Comparison of ENCODE assay signal across 16 cellular contexts in the genomic region with DNA sequence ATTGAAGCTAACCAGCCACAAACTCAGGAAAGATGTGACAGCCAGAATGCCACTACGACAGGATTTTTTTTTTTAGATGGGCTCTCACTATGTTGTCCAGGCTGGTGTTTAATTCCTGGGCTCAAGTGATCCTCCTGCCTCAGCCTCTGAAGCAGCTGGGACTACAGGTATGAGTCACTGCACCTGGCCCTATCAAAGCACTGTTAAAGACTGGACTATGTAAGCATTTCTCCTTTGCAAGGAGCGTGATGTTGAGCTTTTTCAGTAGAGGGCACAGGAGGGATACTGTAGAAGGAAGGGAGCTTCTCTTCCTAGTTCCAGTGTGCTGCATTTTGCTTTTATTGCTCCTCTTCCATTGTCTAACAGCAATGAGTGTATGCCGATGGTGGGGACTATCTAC. TPM values are rescaled to one million over a fixed set of nuclear protein-coding genes. Genes with fewer than 3 reads are reported as not detected.
A peak's percentile ranks its signal among the peaks of the same experiment; 100 is the strongest.
DNase-seq lines count a peak whose midpoint lies in the region; ATAC-seq, FAIRE-seq and TF ChIP-seq lines count a peak whose summit lies in the region.
"Had no signal": no experiment of that assay in that cellular context is flagged by ENCODE, and none has a peak within 500 bp of the region (broad histone marks: within the 10 kb centered on the region; RNA-seq: fewer than 3 reads in every experiment).

No MANE protein-coding gene starts in this region.

- TF ChIP-seq CTCF in Calu3 (IDR thresholded peaks at IDR 0.05; ENCODE audit: unreplicated experiment) (no peak), PC-9 (conservative IDR thresholded peaks at IDR 0.05) (no peak)

- CTCF ChIA-PET in Calu3 (lab: Charles Lee), result interaction anchor here (0.6 to 1.2 kb wide), 3 partner anchors 11 to 89 kb away, joined by 3 to 4 read pairs (median 3); a partner anchor contains a TSS
- CTCF ChIA-PET in PC-9 (lab: Charles Lee), result interaction anchor here (0.6 kb wide), 1 partner anchor 15 kb away, joined by 5 read pairs; no protein-coding TSS in a partner anchor
- CTCF ChIA-PET in activated CD4-positive, alpha-beta T cell treated with anti-CD3 and anti-CD28 coated beads, Interleukin-2, amount 10 ng/mL, durations not matched to agents 7 days and 5 days (lab: Charles Lee), result interaction anchor here (0.5 to 1.7 kb wide), 4 partner anchors 13 to 155 kb away, joined by 3 to 4 read pairs (median 3); no protein-coding TSS in a partner anchor

- intact Hi-C loops in Calu3 (cut with micrococcal nuclease; ENCODE audit: unreplicated experiment), result no loop called here
- intact Hi-C loops in PC-9 (cut with micrococcal nuclease; ENCODE audit: unreplicated experiment), result no loop called here

- H3K27me3 Mint-ChIP-seq in Calu3 (ENCODE audit: unreplicated experiment), result peaks cover 46% of the 10 kb centered on the region
- peaks cover 0 to 6% (median 0%) of the 10 kb centered on the region in 5 donors for H3K27me3 Mint-ChIP-seq in naive thymus-derived CD8-positive, alpha-beta T cell
- H3K27me3 Mint-ChIP-seq in activated CD4-positive, alpha-beta T cell treated with anti-CD3 and anti-CD28 coated beads, Interleukin-2, amount 10 ng/mL, durations not matched to agents 7 days and 5 days, result peaks cover 10% of the 10 kb centered on the region
- H3K27me3 Mint-ChIP-seq: CD4-positive, alpha-beta T cell had no signal

- no peak overlapping the region for H3K4me3 ChIP-seq in PC-9
- H3K4me3 ChIP-seq: HAP-1, lung, skin epidermis had no signal

- H3K79me2 ChIP-seq in PC-9 (ENCODE audit: low read depth), result no peaks in the 10 kb centered on the region

- no peak overlapping the region for H3K27ac Mint-ChIP-seq in Calu3 (ENCODE audit: unreplicated experiment)
- H3K27ac Mint-ChIP-seq in naive thymus-derived CD8-positive, alpha-beta T cell, result peak overlapping the region in 1 of 10 donors; percentile 13
- no peak overlapping the region for H3K27ac Mint-ChIP-seq in activated CD4-positive, alpha-beta T cell treated with anti-CD3 and anti-CD28 coated beads, Interleukin-2, amount 10 ng/mL, durations not matched to agents 7 days and 5 days
- H3K27ac Mint-ChIP-seq: CD4-positive, alpha-beta T cell had no signal

- no peaks in the 10 kb centered on the region for H3K9me3 ChIP-seq in PC-9 (ENCODE audit: insufficient read depth, low read depth)
- H3K9me3 ChIP-seq: HAP-1 had no signal

- H4K20me1 ChIP-seq in PC-9 (ENCODE audit: insufficient read depth), result no peaks in the 10 kb centered on the region

- POLR2A ChIA-PET in PC-9 (lab: Charles Lee; ENCODE audit: unreplicated experiment), result no interaction called here
- POLR2A ChIA-PET in naive thymus-derived CD8-positive, alpha-beta T cell (lab: Charles Lee), result no interaction called here
- POLR2A ChIA-PET in activated CD4-positive, alpha-beta T cell treated with anti-CD3 and anti-CD28 coated beads, Interleukin-2, amount 10 ng/mL, durations not matched to agents 7 days and 5 days (lab: Charles Lee), result no interaction called here

- no peaks in the 10 kb centered on the region for H3K4me1 Mint-ChIP-seq in Calu3 (ENCODE audit: low read depth, unreplicated experiment)
- H3K4me1 Mint-ChIP-seq in naive thymus-derived CD8-positive, alpha-beta T cell, result peaks cover 0 to 1% (median 0%) of the 10 kb centered on the region in 4 donors
- H3K4me1 Mint-ChIP-seq in activated CD4-positive, alpha-beta T cell treated with anti-CD3 and anti-CD28 coated beads, Interleukin-2, amount 10 ng/mL, durations not matched to agents 7 days and 5 days, result peaks cover 2% of the 10 kb centered on the region

- no peaks in the 10 kb centered on the region for H3F3A ChIP-seq in PC-9 (ENCODE audit: insufficient read depth, low read depth)

- DNase-seq in Calu3, result peak; percentile 30
- DNase-seq in H4 (ENCODE audit: low spot score), result peak; percentile 20
- DNase-seq in PC-9, result peak; percentile 5 to 41
- no peak for DNase-seq in naive thymus-derived CD8-positive, alpha-beta T cell
- no peak for DNase-seq in activated CD4-positive, alpha-beta T cell treated with anti-CD3 and anti-CD28 coated beads, Interleukin-2, amount 10 ng/mL, durations not matched to agents 7 days and 5 days
- no peak for DNase-seq in HTR-8/SVneo (ENCODE audit: insufficient read length, low spot score)
- no peak for DNase-seq in activated T-cell treated with anti-CD3 and anti-CD28 coated beads for 4 hours
- DNase-seq: CD4-positive, alpha-beta T cell; NCI-H446 treated with DMSO at 0.1 percent for 48 hours; occipital lobe; Right ventricle myocardium superior; substantia nigra had no signal

- H3K27me3 ChIP-seq in PC-9 (ENCODE audit: insufficient read depth, low read depth), result 0 out of 2 replicates have a peak, but pooled peaks cover 4% of the 10 kb centered on the region

- no peak for FAIRE-seq in HTR-8/SVneo (lab: Jason Lieb, UNC)

- no peak overlapping the region for H3K4me2 ChIP-seq in PC-9

- H3K27ac ChIP-seq in PC-9, result no peak overlapping the region
- H3K27ac ChIP-seq: skin epidermis had no signal

- no peak overlapping the region for H2AFZ ChIP-seq in PC-9

- H3K36me3 ChIP-seq in PC-9 (ENCODE audit: low read depth), result no peaks in the 10 kb centered on the region
- H3K36me3 ChIP-seq: HAP-1 had no signal

- no peaks in the 10 kb centered on the region for H3K4me1 ChIP-seq in PC-9 (replicated peaks; ENCODE audit: insufficient read depth)
- H3K4me1 ChIP-seq: HAP-1 had no signal

- no peak overlapping the region for H3K4me3 Mint-ChIP-seq in Calu3 (ENCODE audit: low read depth, unreplicated experiment)
- H3K4me3 Mint-ChIP-seq in naive thymus-derived CD8-positive, alpha-beta T cell, result no peak overlapping the region
- H3K4me3 Mint-ChIP-seq in activated CD4-positive, alpha-beta T cell treated with anti-CD3 and anti-CD28 coated beads, Interleukin-2, amount 10 ng/mL, durations not matched to agents 7 days and 5 days, result no peak overlapping the region
- H3K4me3 Mint-ChIP-seq: CD4-positive, alpha-beta T cell had no signal

- BruUV-seq in Calu3 (replicated peaks; lab: Mats Ljungman, UMichigan) (no TSS peak), PC-9 (replicated peaks; lab: Mats Ljungman, UMichigan) (no TSS peak)

- H3K9me2 ChIP-seq in PC-9 (ENCODE audit: insufficient read depth), result no peaks in the 10 kb centered on the region

- H3K36me3 Mint-ChIP-seq in Calu3 (ENCODE audit: insufficient read depth, unreplicated experiment), result no peaks in the 10 kb centered on the region
- H3K36me3 Mint-ChIP-seq in naive thymus-derived CD8-positive, alpha-beta T cell, result no peaks in the 10 kb centered on the region
- no peaks in the 10 kb centered on the region for H3K36me3 Mint-ChIP-seq in activated CD4-positive, alpha-beta T cell treated with anti-CD3 and anti-CD28 coated beads, Interleukin-2, amount 10 ng/mL, durations not matched to agents 7 days and 5 days (ENCODE audit: low read depth)

- no peaks in the 10 kb centered on the region for H3K9me3 Mint-ChIP-seq in Calu3 (ENCODE audit: low read depth, unreplicated experiment)
- H3K9me3 Mint-ChIP-seq in naive thymus-derived CD8-positive, alpha-beta T cell, result peaks cover 0 to 3% (median 0%) of the 10 kb centered on the region in 9 donors
- no peaks in the 10 kb centered on the region for H3K9me3 Mint-ChIP-seq in activated CD4-positive, alpha-beta T cell treated with anti-CD3 and anti-CD28 coated beads, Interleukin-2, amount 10 ng/mL, durations not matched to agents 7 days and 5 days
- H3K9me3 Mint-ChIP-seq: CD4-positive, alpha-beta T cell had no signal

- ATAC-seq in esophagus mucosa, result peak; percentile 43
- ATAC-seq in naive thymus-derived CD8-positive, alpha-beta T cell, result no peak

RNA-seq across cellular contexts. Expression of a gene that starts 35.8 kb away (rescaled TPM):
- total RNA-seq in Calu3 (2022) (18.1 and 20.0 TPM in 2 replicates), PC-9 (2021) (7.9 and 8.4 TPM in 2 replicates), esophagus mucosa (5.5 TPM)
- 5.6 and 7.6 TPM in 2 replicates for total RNA-seq in H4 (2014; rRNA removed; shearing (Covaris generic))
- total RNA-seq in naive thymus-derived CD8-positive, alpha-beta T cell, result 10 to 100 TPM; 10.6 to 11.9 TPM
- 10 to 100 TPM in 1 of 3 donors, 1 to 10 TPM in 2; 3.7 to 10.4 (median 6.4) TPM for polyA plus RNA-seq in naive thymus-derived CD8-positive, alpha-beta T cell
- 1 to 10 TPM; 9.0 to 9.9 TPM for total RNA-seq in activated CD4-positive, alpha-beta T cell treated with anti-CD3 and anti-CD28 coated beads, Interleukin-2, amount 10 ng/mL, durations not matched to agents 7 days and 5 days

Comparison
In these comparisons a context has a peak if more than half of its experiments do, and no peak if none do; other contexts are left out.
1. DNase-seq: peak in Calu3 (single experiment), H4 (single experiment) and PC-9 (2 of 2); none in naive thymus-derived CD8-positive, alpha-beta T cell (0 of 10), activated CD4-positive, alpha-beta T cell treated with anti-CD3 and anti-CD28 coated beads, Interleukin-2, amount 10 ng/mL, durations not matched to agents 7 days and 5 days (single experiment), HTR-8/SVneo (single experiment) and activated T-cell treated with anti-CD3 and anti-CD28 coated beads for 4 hours (single experiment).